Comparison of ENCODE assay signal across 1 cellular context in genomic region chr21:45299026-45299863, GRCh38.
TF ChIP-seq lines count a peak whose summit lies in the region.

No MANE protein-coding gene starts in this region.

TF ChIP-seq in K562, 482 proteins besides CTCF, POLR2A, EP300 and RAD21 (continued from another document and continues in another):
- no peak for TF ChIP-seq E2F1 (CRISPR knock-in tag; IDR thresholded peaks at IDR 0.05)
- no peak for TF ChIP-seq PPARD (CRISPR knock-in tag; IDR thresholded peaks at IDR 0.05)
- TF ChIP-seq MTA2 (IDR thresholded peaks at IDR 0.05; ENCODE audit: low read depth), result no peak
- TF ChIP-seq CBX1 (IDR thresholded peaks at IDR 0.05; ENCODE audit: low read depth), result no peak
- TF ChIP-seq KDM1A (IDR thresholded peaks at IDR 0.05), result no peak
- peak; percentile 63; the same call in 1 of the 2 replicates for TF ChIP-seq SPI1 (IDR thresholded peaks at IDR 0.05; ENCODE audit: borderline replicate concordance, low read depth, low read length)
- no peak for TF ChIP-seq PCBP1 (IDR thresholded peaks at IDR 0.05; ENCODE audit: low read depth, low read length, poor library complexity, severe bottlenecking)
- no peak for TF ChIP-seq TEAD2 (tag; IDR thresholded peaks at IDR 0.05)
- no peak for TF ChIP-seq ADNP (tag; IDR thresholded peaks at IDR 0.05)
- TF ChIP-seq POLR2H (tag; IDR thresholded peaks at IDR 0.05; ENCODE audit: low read depth), result no peak
- TF ChIP-seq LEF1 (IDR thresholded peaks at IDR 0.05), result peak; percentile 72
- no peak for TF ChIP-seq RBM34 (IDR thresholded peaks at IDR 0.05; ENCODE audit: borderline replicate concordance, insufficient read depth, low read length)
- TF ChIP-seq MYC (IDR thresholded peaks at IDR 0.05; ENCODE audit: low read depth, low read length), result peak; percentile 68
- TF ChIP-seq MYC (CRISPR knock-in tag; IDR thresholded peaks at IDR 0.05; ENCODE audit: borderline replicate concordance, low read depth), result no peak
- peak; percentile 88 for TF ChIP-seq MEIS2 (IDR thresholded peaks at IDR 0.05; ENCODE audit: partially characterized antibody)
- TF ChIP-seq ZNF174 (CRISPR knock-in tag; IDR thresholded peaks at IDR 0.05), result no peak
- no peak for TF ChIP-seq KDM2B (CRISPR knock-in tag; IDR thresholded peaks at IDR 0.05)
- TF ChIP-seq ZNF318 (IDR thresholded peaks at IDR 0.05; ENCODE audit: borderline replicate concordance in 1 of 2, low read depth in 1 of 2), result 0 out of 4 replicates have a peak, but pooled peaks of 1 of the 2 experiments have one; percentile 38
- TF ChIP-seq ZNF280B (CRISPR knock-in tag; IDR thresholded peaks at IDR 0.05), result no peak
- TF ChIP-seq ZMIZ1 (IDR thresholded peaks at IDR 0.05; ENCODE audit: low read depth in 2 of 2, low read length in 2 of 2), result 0 out of 4 replicates have a peak, but pooled peaks of 1 of the 2 experiments have one; percentile 26
- TF ChIP-seq THRAP3 (IDR thresholded peaks at IDR 0.05; ENCODE audit: borderline replicate concordance), result no peak
- no peak for TF ChIP-seq BDP1 (IDR thresholded peaks at IDR 0.05; ENCODE audit: insufficient read depth, insufficient read length)
- TF ChIP-seq CREB5 (CRISPR knock-in tag; IDR thresholded peaks at IDR 0.05), result no peak
- no peak for TF ChIP-seq ZNF311 (CRISPR knock-in tag; IDR thresholded peaks at IDR 0.05)
- TF ChIP-seq HDAC3 (IDR thresholded peaks at IDR 0.05; ENCODE audit: borderline replicate concordance, partially characterized antibody), result no peak
- TF ChIP-seq PTBP1 (IDR thresholded peaks at IDR 0.05; ENCODE audit: low read depth, low read length), result no peak
- TF ChIP-seq ILK (tag; IDR thresholded peaks at IDR 0.05; ENCODE audit: borderline replicate concordance, low read depth), result no peak
- TF ChIP-seq SETDB1 (IDR thresholded peaks at IDR 0.05; ENCODE audit: low read length), result no peak
- TF ChIP-seq COPS2 (conservative IDR thresholded peaks at IDR 0.05), result no peak
- TF ChIP-seq ZNF609 (CRISPR knock-in tag; IDR thresholded peaks at IDR 0.05; ENCODE audit: borderline replicate concordance), result no peak
- no peak for TF ChIP-seq POLR3A (IDR thresholded peaks at IDR 0.05; ENCODE audit: borderline replicate concordance, extremely low read depth, insufficient read depth, insufficient read length)
- TF ChIP-seq KDM5B (IDR thresholded peaks at IDR 0.05; ENCODE audit: insufficient replicate concordance, low read depth, low read length), result no peak
- no peak for TF ChIP-seq ASH1L (IDR thresholded peaks at IDR 0.05; ENCODE audit: borderline replicate concordance, low read depth, partially characterized antibody)
- TF ChIP-seq TCF7L2 (IDR thresholded peaks at IDR 0.05; ENCODE audit: low read depth, low read length), result no peak
- no peak for TF ChIP-seq ZNF639 (CRISPR knock-in tag; conservative IDR thresholded peaks at IDR 0.05 in 1 of 2, IDR thresholded peaks at IDR 0.05 in 1 of 2)
